ENCODE assay signal across 3 cellular contexts in the genomic region with DNA sequence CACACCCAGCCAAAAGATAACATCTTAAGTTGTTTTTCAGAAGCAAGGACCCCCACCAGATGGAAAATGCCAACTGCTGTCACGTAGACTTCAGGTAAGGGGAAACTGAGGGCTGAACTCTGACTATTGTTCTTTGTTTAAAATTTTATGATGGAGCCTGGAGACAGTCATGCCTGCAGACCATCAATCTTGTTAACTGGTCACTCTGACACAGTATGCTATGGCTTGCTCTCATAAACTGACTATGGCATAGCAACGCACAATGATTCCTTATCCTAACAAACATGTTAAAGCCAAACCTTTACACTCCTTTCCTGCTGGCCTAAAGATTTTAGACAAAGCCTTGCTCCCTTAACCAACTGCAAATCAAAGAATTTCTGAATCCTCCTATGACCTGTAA.
"Had no signal": no experiment of that assay in that cellular context is flagged by ENCODE, and none has a peak within 500 bp of the region (broad histone marks: within the 10 kb centered on the region; RNA-seq: fewer than 3 reads in every experiment).

No MANE protein-coding gene starts in this region.

- DNase-seq: GDM1, GF-D8 had no signal

- H3K4me3 ChIP-seq: GM12878 had no signal
